Comparison of ENCODE assay signal across 15 cellular contexts in genomic region chr6:36147294-36147693, GRCh38.
"Had no signal": no experiment of that assay in that cellular context is flagged by ENCODE, and none has a peak within 500 bp of the region (broad histone marks: within the 10 kb centered on the region; RNA-seq: fewer than 3 reads in every experiment).

No MANE protein-coding gene starts in this region.

- H3K27me3 ChIP-seq: adrenal gland, colonic mucosa, gastroesophageal sphincter, right atrium auricular region had no signal

- H3K4me1 ChIP-seq: colonic mucosa, right atrium auricular region had no signal

- H3K27ac Mint-ChIP-seq: activated T-cell treated with anti-CD3 and anti-CD28 coated beads, Interleukin-2, amount 50 U/mL, for 72 hours had no signal

- H3K27ac ChIP-seq: adrenal gland, colonic mucosa, gastroesophageal sphincter, right atrium auricular region had no signal

- H3K4me3 ChIP-seq: adrenal gland, colonic mucosa, gastroesophageal sphincter, right atrium auricular region, smooth muscle cell had no signal

- H3K9me3 ChIP-seq: adrenal gland, colonic mucosa, gastroesophageal sphincter, right atrium auricular region had no signal

- H3K36me3 ChIP-seq: adrenal gland, colonic mucosa, gastroesophageal sphincter, right atrium auricular region had no signal

- H3K4me3 Mint-ChIP-seq: activated T-cell treated with anti-CD3 and anti-CD28 coated beads, Interleukin-2, amount 50 U/mL, for 72 hours had no signal

- DNase-seq: activated naive CD4-positive, alpha-beta T cell; activated T-cell treated with anti-CD3 and anti-CD28 coated beads, Interleukin-2, amount 50 U/mL, for 72 hours; caudate nucleus; colonic mucosa; left ventricle myocardium superior; mesendoderm; posterior cingulate gyrus; stimulated activated CD4-positive, alpha-beta T cell treated with anti-CD3 and anti-CD28 coated beads, Interleukin-1b, Interleukin-23, amount 100 ng/mL, for 48 hours; stimulated activated naive CD4-positive, alpha-beta T cell treated with Interleukin-2 at 50 U/mL for 16 hours; trophoblast cell had no signal

- ATAC-seq: activated CD4-positive, CD25-positive, alpha-beta regulatory T cell treated with anti-CD3 and anti-CD28 coated beads, Interleukin-2, amount 50 U/mL, for 24 hours; activated T-cell treated with anti-CD3 and anti-CD28 coated beads, Interleukin-2, amount 50 U/mL, for 72 hours; gastroesophageal sphincter; left ventricle myocardium superior had no signal
